ENCODE assay signal across 16 cellular contexts in the genomic region with DNA sequence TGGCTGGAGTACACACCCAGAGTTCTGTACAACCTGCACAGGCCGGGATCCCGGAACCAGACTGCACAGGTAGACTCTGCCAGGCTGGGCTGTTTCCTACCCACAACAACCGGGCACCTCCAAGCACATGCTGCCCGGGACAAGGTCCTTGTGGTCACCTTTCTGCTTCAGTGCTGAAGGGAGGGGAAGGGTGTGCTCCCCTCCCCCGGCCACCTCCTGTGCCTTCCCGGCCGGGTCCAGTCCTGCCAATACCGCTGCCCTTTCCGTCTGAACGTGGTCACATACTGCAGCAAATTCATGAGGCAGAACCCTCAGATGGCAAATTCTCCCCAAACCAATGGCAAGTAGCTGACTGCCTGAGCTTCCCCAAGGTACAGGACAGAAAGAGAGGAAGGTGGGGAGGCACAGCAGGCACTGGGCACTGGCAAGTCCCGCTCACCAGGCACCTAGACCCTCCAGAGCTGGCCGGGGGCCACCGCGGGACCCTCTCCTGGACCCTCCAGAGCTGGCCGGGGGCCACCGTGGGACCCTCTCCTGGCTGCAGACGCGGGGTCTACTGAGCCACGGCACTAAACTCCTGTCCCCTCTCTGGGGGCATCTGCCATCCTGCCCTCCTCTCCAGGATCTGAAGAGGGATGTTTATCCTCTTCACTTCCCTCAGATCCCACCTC. TPM values are rescaled to one million over a fixed set of nuclear protein-coding genes. Genes with fewer than 3 reads are reported as not detected.
DNase-seq lines count a peak whose midpoint lies in the region; ATAC-seq and TF ChIP-seq lines count a peak whose summit lies in the region.
"Had no signal": no experiment of that assay in that cellular context is flagged by ENCODE, and none has a peak within 500 bp of the region (broad histone marks: within the 10 kb centered on the region; RNA-seq: fewer than 3 reads in every experiment).

No MANE protein-coding gene starts in this region.

- TF ChIP-seq CTCF in neural progenitor cell (IDR thresholded peaks at IDR 0.05): no peak
- no peak for TF ChIP-seq CTCF in thyroid gland (IDR thresholded peaks at IDR 0.05)

- H3K4me1 ChIP-seq in neural progenitor cell (peaks cover 12% of the 10 kb centered on the region), thyroid gland (peaks cover 46 to 50% of the 10 kb centered on the region in 2 donors)

- no peak overlapping the region for H3K9ac ChIP-seq in neural progenitor cell

- H3K9me3 Mint-ChIP-seq in activated T-cell treated with anti-CD3 and anti-CD28 coated beads, Interleukin-2, amount 50 U/mL, for 24 hours: peaks cover 5% of the 10 kb centered on the region
- peaks cover 5% of the 10 kb centered on the region for H3K9me3 Mint-ChIP-seq in activated T-cell treated with anti-CD3 and anti-CD28 coated beads, Interleukin-2, amount 50 U/mL, for 4 hours
- no peaks in the 10 kb centered on the region for H3K9me3 Mint-ChIP-seq in dendritic cell treated with granulocyte-macrophage colony-stimulating factor and Interleukin-4, amounts not matched to agents 40 ng/mL and 50 ng/mL, for 4 days
- peaks cover 11% of the 10 kb centered on the region for H3K9me3 Mint-ChIP-seq in neural progenitor cell

- intact Hi-C loops in dendritic cell treated with granulocyte-macrophage colony-stimulating factor and Interleukin-4, amounts not matched to agents 40 ng/mL and 50 ng/mL, for 4 days (cut with micrococcal nuclease): no loop called here
- intact Hi-C loops in thyroid gland (cut with DNase I): no loop called here

- no peak for ATAC-seq in activated T-cell treated with anti-CD3 and anti-CD28 coated beads, Interleukin-2, amount 50 U/mL, for 4 hours

- H3K27ac ChIP-seq in neural progenitor cell: no peak overlapping the region
- H3K27ac ChIP-seq in thyroid gland: peak overlapping the region; percentile 74 to 89 (median 87)

- no peak overlapping the region for H2AFZ ChIP-seq in neural progenitor cell (replicated peaks)

- no peak overlapping the region for H3K4me2 ChIP-seq in neural progenitor cell

- H3K9me3 ChIP-seq in neural progenitor cell (ENCODE audit: low read depth) (no peaks in the 10 kb centered on the region), thyroid gland (no peaks in the 10 kb centered on the region)

- in situ Hi-C loops in ACHN (cut with HindIII; ENCODE audit: low pct_ligation_motif_present, low pct_unique_long_range_greater_than_20kb, low sequenced_read_pairs): no loop called here

- H3K36me3 Mint-ChIP-seq in activated T-cell treated with anti-CD3 and anti-CD28 coated beads, Interleukin-2, amount 50 U/mL, for 24 hours (ENCODE audit: low read depth): no peaks in the 10 kb centered on the region
- no peaks in the 10 kb centered on the region for H3K36me3 Mint-ChIP-seq in activated T-cell treated with anti-CD3 and anti-CD28 coated beads, Interleukin-2, amount 50 U/mL, for 4 hours (ENCODE audit: insufficient read depth)
- peaks cover 92% of the 10 kb centered on the region for H3K36me3 Mint-ChIP-seq in dendritic cell treated with granulocyte-macrophage colony-stimulating factor and Interleukin-4, amounts not matched to agents 40 ng/mL and 50 ng/mL, for 4 days (ENCODE audit: low read depth)
- H3K36me3 Mint-ChIP-seq in neural progenitor cell: peaks cover 10% of the 10 kb centered on the region
- H3K36me3 Mint-ChIP-seq: CD4-positive, alpha-beta memory T cell had no signal

- 53 to 56% methylated on average over 12 to 14 of the region's 19 CpGs for WGBS in thyroid gland, 2 donors

- H3F3A ChIP-seq in neural progenitor cell (ENCODE audit: low read depth): peaks cover 5% of the 10 kb centered on the region

- H3K36me3 ChIP-seq in neural progenitor cell (no peaks in the 10 kb centered on the region), thyroid gland (no peaks in the 10 kb centered on the region)

- no peaks in the 10 kb centered on the region for H3K27me3 Mint-ChIP-seq in activated T-cell treated with anti-CD3 and anti-CD28 coated beads, Interleukin-2, amount 50 U/mL, for 24 hours
- H3K27me3 Mint-ChIP-seq in activated T-cell treated with anti-CD3 and anti-CD28 coated beads, Interleukin-2, amount 50 U/mL, for 4 hours (ENCODE audit: low read depth): no peaks in the 10 kb centered on the region
- H3K27me3 Mint-ChIP-seq in dendritic cell treated with granulocyte-macrophage colony-stimulating factor and Interleukin-4, amounts not matched to agents 40 ng/mL and 50 ng/mL, for 4 days: no peaks in the 10 kb centered on the region
- H3K27me3 Mint-ChIP-seq in neural progenitor cell (ENCODE audit: insufficient read depth, low read depth): peaks cover 2% of the 10 kb centered on the region

- peak overlapping the region; percentile 94 for H3K27ac Mint-ChIP-seq in activated T-cell treated with anti-CD3 and anti-CD28 coated beads, Interleukin-2, amount 50 U/mL, for 24 hours
- peak overlapping the region; percentile 96 for H3K27ac Mint-ChIP-seq in dendritic cell treated with granulocyte-macrophage colony-stimulating factor and Interleukin-4, amounts not matched to agents 40 ng/mL and 50 ng/mL, for 4 days
- peak overlapping the region; percentile 78 for H3K27ac Mint-ChIP-seq in neural progenitor cell
- H3K27ac Mint-ChIP-seq: CD4-positive, alpha-beta memory T cell had no signal

- peak overlapping the region; percentile 12 for H3K4me3 Mint-ChIP-seq in activated T-cell treated with anti-CD3 and anti-CD28 coated beads, Interleukin-2, amount 50 U/mL, for 24 hours
- H3K4me3 Mint-ChIP-seq in activated T-cell treated with anti-CD3 and anti-CD28 coated beads, Interleukin-2, amount 50 U/mL, for 4 hours: no peak overlapping the region
- H3K4me3 Mint-ChIP-seq in dendritic cell treated with granulocyte-macrophage colony-stimulating factor and Interleukin-4, amounts not matched to agents 40 ng/mL and 50 ng/mL, for 4 days: no peak overlapping the region
- no peak overlapping the region for H3K4me3 Mint-ChIP-seq in neural progenitor cell
- H3K4me3 Mint-ChIP-seq: CD4-positive, alpha-beta memory T cell had no signal

- H4K20me1 ChIP-seq in neural progenitor cell (ENCODE audit: low read depth): no peaks in the 10 kb centered on the region

- H3K79me2 ChIP-seq in neural progenitor cell (ENCODE audit: low read depth): no peaks in the 10 kb centered on the region

- H3K27me3 ChIP-seq in neural progenitor cell: no peaks in the 10 kb centered on the region
- H3K27me3 ChIP-seq in thyroid gland: no peaks in the 10 kb centered on the region

- H3K4me3 ChIP-seq in neural progenitor cell (no peak overlapping the region), thyroid gland (replicated peaks in 1 of 3) (peak overlapping the region in 1 of 3 donors; percentile 0)

- TF ChIP-seq POLR2A in thyroid gland (IDR thresholded peaks at IDR 0.05): peak in 1 of 2 donors; percentile 34

- no peak for DNase-seq in activated T-cell treated with anti-CD3 and anti-CD28 coated beads, Interleukin-2, amount 50 U/mL, for 24 hours
- no peak for DNase-seq in activated T-cell treated with anti-CD3 and anti-CD28 coated beads, Interleukin-2, amount 50 U/mL, for 4 hours
- DNase-seq in neural progenitor cell (ENCODE audit: low spot score) (no peak), thyroid gland (peak; percentile 93 to 95), ACHN (no peak), NCI-H82 (lab: John Stamatoyannopoulos, UW) (no peak), GDM1 (lab: John Stamatoyannopoulos, UW) (no peak)
- DNase-seq: activated effector memory CD4-positive, alpha-beta T cell treated with Interleukin-2 at 50 U/mL for 16 hours; amniotic stem cell; CD4-positive, alpha-beta memory T cell; cerebellar nuclear complex; hippocampal formation; kidney glomerular epithelial cell; RPMI8226; stimulated activated CD4-positive, alpha-beta T cell treated with anti-CD3 and anti-CD28 coated beads, Interleukin-4, amount 100 ng/mL, for 4 hours had no signal

- H3K4me1 Mint-ChIP-seq in activated T-cell treated with anti-CD3 and anti-CD28 coated beads, Interleukin-2, amount 50 U/mL, for 24 hours (ENCODE audit: low read depth): peaks cover 39% of the 10 kb centered on the region
- peaks cover 26% of the 10 kb centered on the region for H3K4me1 Mint-ChIP-seq in activated T-cell treated with anti-CD3 and anti-CD28 coated beads, Interleukin-2, amount 50 U/mL, for 4 hours (ENCODE audit: low read depth)
- peaks cover 61% of the 10 kb centered on the region for H3K4me1 Mint-ChIP-seq in dendritic cell treated with granulocyte-macrophage colony-stimulating factor and Interleukin-4, amounts not matched to agents 40 ng/mL and 50 ng/mL, for 4 days (ENCODE audit: low read depth)
- H3K4me1 Mint-ChIP-seq in neural progenitor cell: peaks cover 25% of the 10 kb centered on the region

RNA-seq across cellular contexts. Expression of gene SLC43A2, which starts 22.8 kb away (rescaled TPM):
- 1 to 10 TPM; 4.1 to 9.4 (median 5.0) TPM for total RNA-seq in activated T-cell treated with anti-CD3 and anti-CD28 coated beads, Interleukin-2, amount 50 U/mL, for 4 hours
- total RNA-seq in neural progenitor cell (ENCODE audit: low replicate concordance): 6.8 and 18.4 TPM in 2 replicates
- 10 to 100 TPM; 17.5 to 28.2 (median 23.9) TPM for total RNA-seq in thyroid gland

RNA-seq across cellular contexts. Expression of gene SCARF1, which starts 39.7 kb away (rescaled TPM):
- total RNA-seq in activated T-cell treated with anti-CD3 and anti-CD28 coated beads, Interleukin-2, amount 50 U/mL, for 4 hours: 1 to 10 TPM; 1.3 to 2.0 (median 1.6) TPM
- total RNA-seq in neural progenitor cell (ENCODE audit: low replicate concordance) (1.1 TPM in 1 of 2 replicates, not detected in the other), thyroid gland (10 to 100 TPM; 31.6 to 52.0 (median 35.5) TPM)

RNA-seq across cellular contexts. Expression of gene PITPNA, which starts 43.2 kb away (rescaled TPM):
- total RNA-seq in activated T-cell treated with anti-CD3 and anti-CD28 coated beads, Interleukin-2, amount 50 U/mL, for 4 hours: 100 to 1,000 TPM in 1 of 3 donors, 10 to 100 TPM in 2; 95.4 to 103 (median 97.4) TPM
- total RNA-seq in neural progenitor cell (ENCODE audit: low replicate concordance) (25.3 and 29.6 TPM in 2 replicates), thyroid gland (10 to 100 TPM; 49.9 to 64.7 (median 54.2) TPM)

RNA-seq across cellular contexts. Expression of gene RILP, which starts 43.9 kb away (rescaled TPM):
- 1 to 10 TPM; 2.0 to 2.7 (median 2.3) TPM for total RNA-seq in activated T-cell treated with anti-CD3 and anti-CD28 coated beads, Interleukin-2, amount 50 U/mL, for 4 hours
- 0.13 and 2.8 TPM in 2 replicates for total RNA-seq in neural progenitor cell (ENCODE audit: low replicate concordance)
- total RNA-seq in thyroid gland: 100 to 1,000 TPM in 3 of 4 donors, 10 to 100 TPM in 1; 67.5 to 140 (median 124) TPM

Comparison
In these comparisons a context has a peak if more than half of its experiments do, and no peak if none do; other contexts are left out.
1. DNase-seq: peak in thyroid gland (2 of 2); none in activated T-cell treated with anti-CD3 and anti-CD28 coated beads, Interleukin-2, amount 50 U/mL, for 24 hours (single experiment), activated T-cell treated with anti-CD3 and anti-CD28 coated beads, Interleukin-2, amount 50 U/mL, for 4 hours (single experiment), neural progenitor cell (single experiment), ACHN (single experiment), NCI-H82 (single experiment) and GDM1 (single experiment).
2. RNA of gene SCARF1, which starts 39.7 kb away (total RNA-seq): 31.6 to 52.0 TPM in thyroid gland; 1.3 to 2.0 TPM in activated T-cell treated with anti-CD3 and anti-CD28 coated beads, Interleukin-2, amount 50 U/mL, for 4 hours and 1.1 TPM in neural progenitor cell; every median in the first group is over 10 times any median in the second.
3. Peak in every context shown above with its lines, with median percentiles within 50 percentile points of each other: H3K27ac Mint-ChIP-seq.